ENCODE assay signal across 25 cellular contexts in genomic region chr6:27861861-27862260, GRCh38. TPM values are rescaled to one million over a fixed set of nuclear protein-coding genes. Genes with fewer than 3 reads are reported as not detected.
A peak's percentile ranks its signal among the peaks of the same experiment; 100 is the strongest.
DNase-seq lines count a peak whose midpoint lies in the region; ATAC-seq, FAIRE-seq and TF ChIP-seq lines count a peak whose summit lies in the region.
"Had no signal": no experiment of that assay in that cellular context is flagged by ENCODE, and none has a peak within 500 bp of the region (broad histone marks: within the 10 kb centered on the region; RNA-seq: fewer than 3 reads in every experiment).

No MANE protein-coding gene starts in this region.

- H3K27ac Mint-ChIP-seq in T-helper 2 cell treated with Interferon-gamma antibody and Interleukin-4, amounts not matched to agents 5 μg/mL and 100 μg/mL, for 36 hours: peak overlapping the region; percentile 21

- H3K4ac ChIP-seq in H1 (replicated peaks; ENCODE audit: insufficient read length, low read depth, low read length): no peak overlapping the region

- H3K9ac ChIP-seq in OCI-LY1 (ENCODE audit: low read length) (no peak overlapping the region), H1 (replicated peaks in 1 of 4; ENCODE audit: extremely low read depth in 1 of 4, low read depth in 3 of 4, low read length in 3 of 4) (no peak overlapping the region)

- no peaks in the 10 kb centered on the region for H3K9me2 ChIP-seq in DOHH2 (replicated peaks; ENCODE audit: control insufficient read depth, low read length)
- H3K9me2 ChIP-seq in OCI-LY1 (ENCODE audit: low read depth, low read length): no peaks in the 10 kb centered on the region

- DNase-seq in T-helper 2 cell treated with Interferon-gamma antibody and Interleukin-4, amounts not matched to agents 5 μg/mL and 100 μg/mL, for 36 hours (ENCODE audit: low spot score): no peak
- DNase-seq in T-helper 2 cell (no peak), H1 (ENCODE audit: low read depth in 1 of 2, low spot score in 2 of 2) (no peak), OCI-M1 (lab: John Stamatoyannopoulos, UW) (no peak), D341Med (ENCODE audit: low spot score) (no peak), upper lobe of right lung (no peak)
- DNase-seq: 8988T, AML-193, EL, GF-D8, H7, MM.1S, NCI-H1694, NCI-H2081, NCI-H524 treated with DMSO at 0.1 percent for 48 hours, RPMI8226, SHP77 treated with DMSO at 0.1 percent for 48 hours, SW 1271 had no signal

- ATAC-seq in upper lobe of right lung: no peak

- no peaks in the 10 kb centered on the region for H4K20me1 ChIP-seq in DOHH2 (ENCODE audit: control insufficient read depth, insufficient read depth, low read depth, low read length)
- H4K20me1 ChIP-seq in OCI-LY1 (ENCODE audit: insufficient read depth, low read length): no peaks in the 10 kb centered on the region
- no peaks in the 10 kb centered on the region for H4K20me1 ChIP-seq in H1 (replicated peaks in 1 of 2; ENCODE audit: control insufficient read depth in 1 of 2, insufficient read depth in 2 of 2, low read length in 2 of 2)

- H2BK120ac ChIP-seq in H1 (replicated peaks; ENCODE audit: low read depth, low read length): no peak overlapping the region

- no peaks in the 10 kb centered on the region for H3K36me3 Mint-ChIP-seq in T-helper 2 cell treated with Interferon-gamma antibody and Interleukin-4, amounts not matched to agents 5 μg/mL and 100 μg/mL, for 36 hours (ENCODE audit: low read depth)

- H3K18ac ChIP-seq in H1 (ENCODE audit: extremely low read depth, low read length): no peak overlapping the region

- H3K23ac ChIP-seq in H1 (ENCODE audit: insufficient read length): no peak overlapping the region

- H4K5ac ChIP-seq in H1 (ENCODE audit: insufficient read length, low read depth, low read length): no peak overlapping the region

- H3K9me3 ChIP-seq in DOHH2 (ENCODE audit: control insufficient read depth, insufficient read depth, low read length): no peaks in the 10 kb centered on the region
- 0 out of 2 replicates have a peak, but pooled peaks cover 6% of the 10 kb centered on the region for H3K9me3 ChIP-seq in OCI-LY1 (ENCODE audit: low read length)
- H3K9me3 ChIP-seq in H1 (ENCODE audit: insufficient read depth in 2 of 2, low read depth in 1 of 2, low read length in 1 of 2): peaks cover 0 to 11% of the 10 kb centered on the region in 2 experiments; a peak in 1 of 4 replicates
- no peaks in the 10 kb centered on the region for H3K9me3 ChIP-seq in upper lobe of right lung

- no peaks in the 10 kb centered on the region for H3K9me3 Mint-ChIP-seq in T-helper 2 cell treated with Interferon-gamma antibody and Interleukin-4, amounts not matched to agents 5 μg/mL and 100 μg/mL, for 36 hours

- CTCF ChIA-PET in H1 (lab: Charles Lee; ENCODE audit: partially characterized antibody): no interaction called here

- no peak overlapping the region for H2AFZ ChIP-seq in OCI-LY1 (ENCODE audit: low read length)
- no peak overlapping the region for H2AFZ ChIP-seq in H1 (ENCODE audit: low read length)

- no peaks in the 10 kb centered on the region for H3K79me1 ChIP-seq in H1 (ENCODE audit: low read depth, low read length)

- H3K4me1 ChIP-seq in DOHH2 (ENCODE audit: control insufficient read depth, low read length) (peaks cover 56% of the 10 kb centered on the region), OCI-LY1 (ENCODE audit: insufficient read depth, low read length, severe bottlenecking) (peaks cover 16% of the 10 kb centered on the region), H1 (replicated peaks in 1 of 4; ENCODE audit: control insufficient read depth in 3 of 4, insufficient read depth in 4 of 4, low read length in 3 of 4) (no peaks in the 10 kb centered on the region), upper lobe of right lung (peaks cover 13% of the 10 kb centered on the region)

- H3K27ac ChIP-seq in DOHH2 (ENCODE audit: low read depth, low read length): peak overlapping the region; percentile 25; the same call in 1 of the 2 replicates
- H3K27ac ChIP-seq in OCI-LY1 (ENCODE audit: low read depth, low read length, poor library complexity, severe bottlenecking): peak overlapping the region; percentile 9
- H3K27ac ChIP-seq in H1 (ENCODE audit: low read depth, low read length): no peak overlapping the region
- H3K27ac ChIP-seq in upper lobe of right lung: no peak overlapping the region

- TF ChIP-seq POLR2A in H1 (IDR thresholded peaks at IDR 0.05; ENCODE audit: control extremely low read depth in 1 of 2, low read depth in 2 of 2, low read length in 2 of 2): no peak

- no peak overlapping the region for H3K14ac ChIP-seq in H1 (ENCODE audit: insufficient read length)

- H3K4me2 ChIP-seq in DOHH2 (ENCODE audit: low read length): peak overlapping the region; percentile 31
- H3K4me2 ChIP-seq in OCI-LY1 (ENCODE audit: low read length): no peak overlapping the region
- no peak overlapping the region for H3K4me2 ChIP-seq in H1 (ENCODE audit: insufficient read depth in 1 of 2, low read depth in 2 of 2, low read length in 2 of 2)

- no peak for FAIRE-seq in H1 (lab: Jason Lieb, UNC)
- FAIRE-seq: D721Med had no signal

- H4K91ac ChIP-seq in H1 (replicated peaks; ENCODE audit: insufficient read length, low read length): no peak overlapping the region

- no peak overlapping the region for H2BK5ac ChIP-seq in H1 (ENCODE audit: low read depth, low read length)

- POLR2A ChIA-PET in H1 (lab: Charles Lee; ENCODE audit: partially characterized antibody): interaction anchor here (0.5 to 32.2 kb wide), 6 partner anchors 11 to 144 kb away, joined by 7 to 3039 read pairs (median 783); a partner anchor contains a TSS

- peak overlapping the region; percentile 25; the same call in 1 of the 2 replicates for H3K4me3 ChIP-seq in DOHH2 (ENCODE audit: low read length)
- no peak overlapping the region for H3K4me3 ChIP-seq in OCI-LY1 (ENCODE audit: low read depth, low read length, poor library complexity, severe bottlenecking)
- no peak overlapping the region for H3K4me3 ChIP-seq in H1 (ENCODE audit: extremely low read depth in 1 of 4, insufficient read depth in 2 of 4, low read depth in 3 of 4, low read length in 4 of 4)
- no peak overlapping the region for H3K4me3 ChIP-seq in upper lobe of right lung
- H3K4me3 ChIP-seq: SK-N-MC had no signal

- H3K23me2 ChIP-seq in H1 (ENCODE audit: low read depth, low read length): peaks cover 3% of the 10 kb centered on the region

- no peak overlapping the region for H3K4me3 Mint-ChIP-seq in T-helper 2 cell treated with Interferon-gamma antibody and Interleukin-4, amounts not matched to agents 5 μg/mL and 100 μg/mL, for 36 hours

- no peak for TF ChIP-seq EP300 in H1 (IDR thresholded peaks at IDR 0.05; ENCODE audit: borderline replicate concordance in 1 of 2, low read depth in 2 of 2, low read length in 2 of 2)

- H3K79me2 ChIP-seq in DOHH2 (ENCODE audit: control insufficient read depth, low read length): no peaks in the 10 kb centered on the region
- no peaks in the 10 kb centered on the region for H3K79me2 ChIP-seq in OCI-LY1 (ENCODE audit: insufficient read depth, low read length)
- no peaks in the 10 kb centered on the region for H3K79me2 ChIP-seq in H1 (ENCODE audit: control insufficient read depth in 1 of 2, insufficient read depth in 2 of 2, low read length in 2 of 2)

- TF ChIP-seq RAD21 in H1 (IDR thresholded peaks at IDR 0.05 in 1 of 2, conservative IDR thresholded peaks at IDR 0.05 in 1 of 2; ENCODE audit: low read depth in 2 of 2, low read length in 2 of 2): no peak

- H3F3A ChIP-seq in DOHH2 (ENCODE audit: control insufficient read depth, insufficient read depth) (peaks cover 27% of the 10 kb centered on the region), OCI-LY1 (ENCODE audit: insufficient read depth, low read length) (peaks cover 6% of the 10 kb centered on the region; the same call in 1 of the 2 replicates)

- H3K27me3 Mint-ChIP-seq in T-helper 2 cell treated with Interferon-gamma antibody and Interleukin-4, amounts not matched to agents 5 μg/mL and 100 μg/mL, for 36 hours (ENCODE audit: low read depth): peaks cover 11% of the 10 kb centered on the region

- H3K4me1 Mint-ChIP-seq in T-helper 2 cell treated with Interferon-gamma antibody and Interleukin-4, amounts not matched to agents 5 μg/mL and 100 μg/mL, for 36 hours (ENCODE audit: low read depth): peaks cover 31% of the 10 kb centered on the region

- TF ChIP-seq CTCF in DOHH2 (IDR thresholded peaks at IDR 0.05; ENCODE audit: low read depth, low read length, poor library complexity, severe bottlenecking): no peak
- no peak for TF ChIP-seq CTCF in OCI-LY1 (IDR thresholded peaks at IDR 0.05; ENCODE audit: low read length)
- no peak for TF ChIP-seq CTCF in H1 (IDR thresholded peaks at IDR 0.05; ENCODE audit: control extremely low read depth in 1 of 3, insufficient read depth in 1 of 3, low read depth in 1 of 3, low read length in 3 of 3)
- no peak for TF ChIP-seq CTCF in upper lobe of right lung (IDR thresholded peaks at IDR 0.05)

- H3K27me3 ChIP-seq in DOHH2 (ENCODE audit: control insufficient read depth, low read length) (no peaks in the 10 kb centered on the region), OCI-LY1 (ENCODE audit: insufficient read depth, low read length) (no peaks in the 10 kb centered on the region), H1 (replicated peaks in 1 of 4; ENCODE audit: control insufficient read depth in 3 of 4, extremely low read depth in 1 of 4, insufficient read depth in 3 of 4, low read length in 3 of 4) (no peaks in the 10 kb centered on the region), upper lobe of right lung (no peaks in the 10 kb centered on the region)

- no peak overlapping the region for H2AK5ac ChIP-seq in H1 (ENCODE audit: low read depth, low read length)

- intact Hi-C loops in upper lobe of right lung (cut with DNase I): no loop called here

- H3K36me3 ChIP-seq in DOHH2 (ENCODE audit: control insufficient read depth, low read length) (peaks cover 4% of the 10 kb centered on the region; the same call in 1 of the 2 replicates), OCI-LY1 (ENCODE audit: insufficient read depth, low read length) (peaks cover 4% of the 10 kb centered on the region; the same call in 1 of the 2 replicates), H1 (ENCODE audit: control insufficient read depth in 2 of 4, insufficient read depth in 4 of 4, low read length in 3 of 4) (no peaks in the 10 kb centered on the region), upper lobe of right lung (no peaks in the 10 kb centered on the region)

- H2BK20ac ChIP-seq in H1 (ENCODE audit: low read length): 0 out of 2 replicates have a peak overlapping the region, but pooled peaks have one; percentile 5

- no peak overlapping the region for H2BK15ac ChIP-seq in H1 (ENCODE audit: low read length)

- no peak overlapping the region for H3K56ac ChIP-seq in H1 (replicated peaks; ENCODE audit: insufficient read length, low read depth, low read length)

- no peak overlapping the region for H2BK12ac ChIP-seq in H1 (ENCODE audit: low read depth, low read length)

- no peak overlapping the region for H4K8ac ChIP-seq in H1 (ENCODE audit: extremely low read depth, insufficient read depth, low read length)

RNA-seq across cellular contexts. Expression of gene OR2B2, which starts 50.3 kb away (rescaled TPM):
- total RNA-seq in H1 (2021; fragmentation: NEBNext Ultra II Directional; extraction: Animal tissue kit (Norgen Biotek cat#: 25700)): not detected in 2 replicates
- not detected in 2 replicates for polyA plus RNA-seq in H1 (2011; rRNA removed)
- not detected for polyA plus RNA-seq in H1 (2011; cell fraction: cytosol; rRNA removed)
- polyA plus RNA-seq in H1 (2011; cell fraction: nucleus; rRNA removed): not detected
- not detected in 4 replicates for polyA plus RNA-seq in H1 (2012, experiment 1 of 2)
- not detected for polyA plus RNA-seq in H1 (2012, experiment 2 of 2)
- polyA plus RNA-seq in H1 (2013, experiment 1 of 2): not detected
- polyA plus RNA-seq in H1 (2013, experiment 2 of 2): not detected
- polyA minus RNA-seq in H1 (2011; rRNA and poly(A)+ RNA removed): not detected in 2 replicates
- not detected for polyA minus RNA-seq in H1 (2011; cell fraction: cytosol; rRNA and poly(A)+ RNA removed)
- not detected for polyA minus RNA-seq in H1 (2011; cell fraction: nucleus; rRNA and poly(A)+ RNA removed)
- total RNA-seq in upper lobe of right lung: not detected
- total RNA-seq: H7, LHCN-M2, PC-3 had no signal
- polyA plus RNA-seq: AG04450 had no signal

Comparison
In these comparisons a context has a peak if more than half of its experiments do, and no peak if none do; other contexts are left out.
1. H3K27ac ChIP-seq: peak in DOHH2 (single experiment) and OCI-LY1 (single experiment); none in H1 (single experiment) and upper lobe of right lung (single experiment).